ENCODE assay signal across 8 cellular contexts in the genomic region with DNA sequence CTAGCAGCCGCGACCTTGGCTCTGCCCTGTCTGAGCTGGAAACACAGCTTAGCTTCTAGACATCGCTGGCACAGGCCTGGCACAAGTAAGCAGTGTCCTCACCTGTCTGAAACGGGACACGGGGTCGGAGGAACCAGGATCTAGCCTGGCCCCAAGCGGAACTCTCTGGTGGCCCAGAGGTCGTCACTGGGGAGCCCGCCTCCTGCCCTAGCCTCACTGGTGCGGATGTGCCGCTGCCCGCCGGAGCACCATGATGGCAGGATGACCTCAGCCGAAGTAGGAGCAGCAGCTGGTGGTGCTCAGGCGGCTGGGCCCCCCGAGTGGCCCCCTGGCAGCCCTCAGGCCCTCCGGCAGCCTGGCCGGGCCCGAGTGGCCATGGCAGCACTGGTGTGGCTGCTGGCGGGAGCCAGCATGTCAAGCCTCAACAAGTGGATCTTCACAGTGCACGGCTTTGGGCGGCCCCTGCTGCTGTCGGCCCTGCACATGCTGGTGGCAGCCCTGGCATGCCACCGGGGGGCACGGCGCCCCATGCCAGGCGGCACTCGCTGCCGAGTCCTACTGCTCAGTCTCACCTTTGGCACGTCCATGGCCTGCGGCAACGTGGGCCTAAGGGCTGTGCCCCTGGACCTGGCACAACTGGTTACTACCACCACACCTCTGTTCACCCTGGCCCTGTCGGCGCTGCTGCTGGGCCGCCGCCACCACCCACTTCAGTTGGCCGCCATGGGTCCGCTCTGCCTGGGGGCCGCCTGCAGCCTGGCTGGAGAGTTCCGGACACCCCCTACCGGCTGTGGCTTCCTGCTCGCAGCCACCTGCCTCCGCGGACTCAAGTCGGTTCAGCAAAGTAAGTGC. TPM values are rescaled to one million over a fixed set of nuclear protein-coding genes. Genes with fewer than 3 reads are reported as not detected.
A peak's percentile ranks its signal among the peaks of the same experiment; 100 is the strongest.
DNase-seq lines count a peak whose midpoint lies in the region; ATAC-seq and TF ChIP-seq lines count a peak whose summit lies in the region.

No MANE protein-coding gene starts in this region.

- peaks cover 22% of the 10 kb centered on the region for H3K4me1 ChIP-seq in KMS-11 (ENCODE audit: low read depth, poor library complexity, severe bottlenecking)
- H3K4me1 ChIP-seq in heart left ventricle = peaks cover 0 to 47% (median 32%) of the 10 kb centered on the region in 12 donors

- H3K4me3 Mint-ChIP-seq in CD4-positive, alpha-beta T cell = peak overlapping the region; percentile 88
- H3K4me3 Mint-ChIP-seq in activated naive CD4-positive, alpha-beta T cell treated with anti-CD3 and anti-CD28 coated beads for 36 hours = peak overlapping the region; percentile 78

- H3K27ac Mint-ChIP-seq in CD4-positive, alpha-beta T cell = peak overlapping the region; percentile 94
- no peak overlapping the region for H3K27ac Mint-ChIP-seq in activated naive CD4-positive, alpha-beta T cell treated with anti-CD3 and anti-CD28 coated beads for 36 hours

- H3K9me3 Mint-ChIP-seq in CD4-positive, alpha-beta T cell = no peaks in the 10 kb centered on the region
- H3K9me3 Mint-ChIP-seq in activated naive CD4-positive, alpha-beta T cell treated with anti-CD3 and anti-CD28 coated beads for 36 hours = no peaks in the 10 kb centered on the region

- no peaks in the 10 kb centered on the region for H3K9me3 ChIP-seq in CD4-positive, alpha-beta T cell (ENCODE audit: control insufficient read depth, low read length)
- no peaks in the 10 kb centered on the region for H3K9me3 ChIP-seq in heart left ventricle

- 56 to 73% (median 62%) methylated on average over 24 to 45 of the region's 45 CpGs for WGBS in heart left ventricle, 4 donors

- peak overlapping the region; percentile 99 for H3K4me2 ChIP-seq in KMS-11

- peak in 5 of 10 experiments; percentile 1 to 43 (median 9) for DNase-seq in CD4-positive, alpha-beta T cell
- DNase-seq in activated naive CD4-positive, alpha-beta T cell treated with anti-CD3 and anti-CD28 coated beads for 36 hours = peak; percentile 28
- peak in 3 of 5 donors; percentile 31 to 36 (median 36) for DNase-seq in heart left ventricle
- DNase-seq in posterior cingulate gyrus = peak in 6 of 10 donors; percentile 10 to 89 (median 36)
- DNase-seq in DMS79 treated with DMSO at 0.1 percent for 48 hours (lab: John Stamatoyannopoulos, UW) = no peak

- intact Hi-C loops in CD4-positive, alpha-beta T cell (cut with DNase I, micrococcal nuclease) = loop anchor here in 1 of 2 experiments (5.0 to 10.0 kb wide), 2 partner anchors 58 to 331 kb away; a partner anchor contains a TSS
- intact Hi-C loops in activated naive CD4-positive, alpha-beta T cell treated with anti-CD3 and anti-CD28 coated beads for 36 hours (cut with micrococcal nuclease) = no loop called here
- intact Hi-C loops in heart left ventricle (cut with DNase I) = loop anchor here in 4 of 10 donors (5.0 to 10.0 kb wide), 4 partner anchors 36 to 286 kb away; no protein-coding TSS in a partner anchor
- intact Hi-C loops in posterior cingulate gyrus (cut with DNase I) = no loop called here

- H4K20me1 ChIP-seq in KMS-11 (ENCODE audit: insufficient read depth) = no peaks in the 10 kb centered on the region

- no peak for TF ChIP-seq CTCF in CD4-positive, alpha-beta T cell (IDR thresholded peaks at IDR 0.05)
- no peak for TF ChIP-seq CTCF in KMS-11 (conservative IDR thresholded peaks at IDR 0.05; ENCODE audit: low read depth, low read length)
- no peak for TF ChIP-seq CTCF in heart left ventricle (IDR thresholded peaks at IDR 0.05)

- H3K4me3 ChIP-seq in KMS-11 (IDR thresholded peaks at IDR 0.05; ENCODE audit: insufficient read depth, low read depth, low read length) (no peak overlapping the region), heart left ventricle (peak overlapping the region; percentile 57 to 90 (median 74))

- no peak for ATAC-seq in CD4-positive, alpha-beta T cell (ENCODE audit: poor library complexity)
- ATAC-seq in heart left ventricle = peak in 1 of 4 donors; percentile 1
- no peak for ATAC-seq in HG03097 (IDR thresholded peaks at IDR 0.05; ENCODE audit: low FRiP score, unreplicated experiment)
- ATAC-seq in activated CD4-positive, CD25-positive, alpha-beta regulatory T cell treated with anti-CD3 and anti-CD28 coated beads, Interleukin-2, amount 50 U/mL, for 24 hours = no peak

- H3K4me1 Mint-ChIP-seq in CD4-positive, alpha-beta T cell (ENCODE audit: low read depth) = peaks cover 28% of the 10 kb centered on the region
- H3K4me1 Mint-ChIP-seq in activated naive CD4-positive, alpha-beta T cell treated with anti-CD3 and anti-CD28 coated beads for 36 hours (ENCODE audit: low read depth) = peaks cover 19% of the 10 kb centered on the region

- TF ChIP-seq POLR2A in heart left ventricle (IDR thresholded peaks at IDR 0.05) = no peak

- H3K79me2 ChIP-seq in KMS-11 (ENCODE audit: insufficient read depth, low read depth) = no peaks in the 10 kb centered on the region

- POLR2A ChIA-PET in CD4-positive, alpha-beta T cell (lab: Charles Lee) = interaction anchor here (0.7 to 2.5 kb wide), 10 partner anchors 30 to 710 kb away, joined by 3 to 14 read pairs (median 6); a partner anchor contains a TSS

- H3K27me3 Mint-ChIP-seq in CD4-positive, alpha-beta T cell = no peaks in the 10 kb centered on the region
- no peaks in the 10 kb centered on the region for H3K27me3 Mint-ChIP-seq in activated naive CD4-positive, alpha-beta T cell treated with anti-CD3 and anti-CD28 coated beads for 36 hours (ENCODE audit: low read depth)

- H3K36me3 ChIP-seq in KMS-11 (ENCODE audit: insufficient read depth) = no peaks in the 10 kb centered on the region
- H3K36me3 ChIP-seq in heart left ventricle = no peaks in the 10 kb centered on the region

- H3K9ac ChIP-seq in KMS-11 = peak overlapping the region; percentile 71; the same call in 1 of the 2 replicates

- H3K27ac ChIP-seq in CD4-positive, alpha-beta T cell (ENCODE audit: low read depth, low read length) = peak overlapping the region; percentile 46
- H3K27ac ChIP-seq in KMS-11 (no peak overlapping the region), heart left ventricle (peak overlapping the region in 10 of 12 donors; percentile 79 to 98 (median 90))

- no peaks in the 10 kb centered on the region for H3K36me3 Mint-ChIP-seq in CD4-positive, alpha-beta T cell (ENCODE audit: low read depth)
- peaks cover 9% of the 10 kb centered on the region for H3K36me3 Mint-ChIP-seq in activated naive CD4-positive, alpha-beta T cell treated with anti-CD3 and anti-CD28 coated beads for 36 hours (ENCODE audit: low read depth)

- H3K27me3 ChIP-seq in CD4-positive, alpha-beta T cell (ENCODE audit: control insufficient read depth, insufficient read depth, low read length) = no peaks in the 10 kb centered on the region
- no peaks in the 10 kb centered on the region for H3K27me3 ChIP-seq in KMS-11 (ENCODE audit: insufficient read depth, low read depth)
- H3K27me3 ChIP-seq in heart left ventricle = no peaks in the 10 kb centered on the region

- CTCF ChIA-PET in CD4-positive, alpha-beta T cell (lab: Charles Lee) = interaction anchor here (2.0 kb wide), 1 partner anchor 31 kb away, joined by 13 read pairs; a partner anchor contains a TSS
- CTCF ChIA-PET in activated naive CD4-positive, alpha-beta T cell treated with anti-CD3 and anti-CD28 coated beads for 36 hours (lab: Charles Lee) = interaction anchor here (1.2 to 3.9 kb wide), 4 partner anchors 7 to 119 kb away, joined by 4 to 156 read pairs (median 14); no protein-coding TSS in a partner anchor

- peak overlapping the region; percentile 81 for H2AFZ ChIP-seq in KMS-11 (ENCODE audit: low read depth)

RNA-seq across cellular contexts. Expression of a gene that starts 0.9 kb away (rescaled TPM):
- 1 to 10 TPM; 2.1 to 2.9 TPM for total RNA-seq in CD4-positive, alpha-beta T cell
- 1 to 10 TPM; 2.2 TPM for total RNA-seq in activated naive CD4-positive, alpha-beta T cell treated with anti-CD3 and anti-CD28 coated beads for 36 hours
- total RNA-seq in heart left ventricle = 1 to 10 TPM; 2.4 to 9.8 (median 4.0) TPM
- 1 to 10 TPM; 3.4 to 5.1 TPM for polyA plus RNA-seq in heart left ventricle

RNA-seq across cellular contexts. Expression of a gene that starts 29.5 kb away (rescaled TPM):
- total RNA-seq in CD4-positive, alpha-beta T cell = under 1 TPM; 0.52 to 0.53 TPM
- total RNA-seq in activated naive CD4-positive, alpha-beta T cell treated with anti-CD3 and anti-CD28 coated beads for 36 hours = under 1 TPM; 0.19 to 0.22 TPM
- total RNA-seq in heart left ventricle = 10 to 100 TPM; 11.2 to 69.9 (median 19.5) TPM
- polyA plus RNA-seq in heart left ventricle = 10 to 100 TPM; 11.0 to 19.2 TPM

RNA-seq across cellular contexts. Expression of a gene that starts 31.2 kb away (rescaled TPM):
- total RNA-seq in CD4-positive, alpha-beta T cell = 1 to 10 TPM; 5.7 to 6.2 TPM
- 1 to 10 TPM; 4.7 to 5.6 TPM for total RNA-seq in activated naive CD4-positive, alpha-beta T cell treated with anti-CD3 and anti-CD28 coated beads for 36 hours
- total RNA-seq in heart left ventricle = 1 to 10 TPM; 1.8 to 6.1 (median 3.1) TPM
- polyA plus RNA-seq in heart left ventricle = 1 to 10 TPM; 1.6 to 3.2 TPM

RNA-seq across cellular contexts. Expression of a gene that starts 44.7 kb away (rescaled TPM):
- total RNA-seq in CD4-positive, alpha-beta T cell = 10 to 100 TPM; 28.4 to 30.5 TPM
- total RNA-seq in activated naive CD4-positive, alpha-beta T cell treated with anti-CD3 and anti-CD28 coated beads for 36 hours = 10 to 100 TPM; 92.8 to 96.7 TPM
- 10 to 100 TPM; 15.7 to 39.8 (median 27.8) TPM for total RNA-seq in heart left ventricle
- polyA plus RNA-seq in heart left ventricle = 10 to 100 TPM; 23.0 to 60.9 TPM

RNA-seq across cellular contexts. Expression of a gene that starts 58.2 kb away (rescaled TPM):
- total RNA-seq in CD4-positive, alpha-beta T cell = 1 to 10 TPM; 1.2 to 1.6 TPM
- total RNA-seq in activated naive CD4-positive, alpha-beta T cell treated with anti-CD3 and anti-CD28 coated beads for 36 hours = under 1 TPM; 0.81 to 0.89 TPM
- total RNA-seq in heart left ventricle = 10 to 100 TPM in 6 of 9 donors, 1 to 10 TPM in 3; 5.2 to 23.5 (median 13.2) TPM
- polyA plus RNA-seq in heart left ventricle = 1 to 10 TPM; 2.0 to 5.1 TPM

Comparison
In these comparisons a context has a peak if more than half of its experiments do, and no peak if none do; other contexts are left out.
1. RNA of a gene that starts 29.5 kb away (total RNA-seq): 11.2 to 69.9 TPM in heart left ventricle; 0.52 to 0.53 TPM in CD4-positive, alpha-beta T cell and 0.19 to 0.22 TPM in activated naive CD4-positive, alpha-beta T cell treated with anti-CD3 and anti-CD28 coated beads for 36 hours; every median in the first group is over 4 times any median in the second.